ENCODE assay signal across 1 cellular context in the genomic region with DNA sequence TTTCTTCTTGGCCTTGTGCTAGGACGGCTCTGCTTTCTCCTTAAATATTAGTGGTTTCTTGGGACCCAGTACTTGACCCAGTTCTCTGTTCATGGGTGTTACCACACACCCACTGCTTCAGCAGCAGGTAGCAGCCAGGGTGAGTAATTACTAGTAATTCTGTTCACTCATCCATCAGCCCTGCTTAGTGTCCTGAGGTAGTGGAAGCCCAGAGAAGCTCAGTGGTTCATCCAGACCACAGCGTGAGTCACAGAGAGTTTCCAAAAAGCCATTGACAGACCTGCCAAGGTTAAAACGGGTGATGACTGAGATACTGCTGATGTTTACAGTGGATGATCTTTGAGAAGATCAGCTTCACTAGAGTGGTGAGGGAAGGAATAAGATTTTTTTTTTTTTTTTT.
A peak's percentile ranks its signal among the peaks of the same experiment; 100 is the strongest.
TF ChIP-seq lines count a peak whose summit lies in the region.

No MANE protein-coding gene starts in this region.

TF ChIP-seq in HEK293, 187 proteins besides CTCF, POLR2A, EP300 and RAD21 (continued from another document):
- TF ChIP-seq, protein P1, sequence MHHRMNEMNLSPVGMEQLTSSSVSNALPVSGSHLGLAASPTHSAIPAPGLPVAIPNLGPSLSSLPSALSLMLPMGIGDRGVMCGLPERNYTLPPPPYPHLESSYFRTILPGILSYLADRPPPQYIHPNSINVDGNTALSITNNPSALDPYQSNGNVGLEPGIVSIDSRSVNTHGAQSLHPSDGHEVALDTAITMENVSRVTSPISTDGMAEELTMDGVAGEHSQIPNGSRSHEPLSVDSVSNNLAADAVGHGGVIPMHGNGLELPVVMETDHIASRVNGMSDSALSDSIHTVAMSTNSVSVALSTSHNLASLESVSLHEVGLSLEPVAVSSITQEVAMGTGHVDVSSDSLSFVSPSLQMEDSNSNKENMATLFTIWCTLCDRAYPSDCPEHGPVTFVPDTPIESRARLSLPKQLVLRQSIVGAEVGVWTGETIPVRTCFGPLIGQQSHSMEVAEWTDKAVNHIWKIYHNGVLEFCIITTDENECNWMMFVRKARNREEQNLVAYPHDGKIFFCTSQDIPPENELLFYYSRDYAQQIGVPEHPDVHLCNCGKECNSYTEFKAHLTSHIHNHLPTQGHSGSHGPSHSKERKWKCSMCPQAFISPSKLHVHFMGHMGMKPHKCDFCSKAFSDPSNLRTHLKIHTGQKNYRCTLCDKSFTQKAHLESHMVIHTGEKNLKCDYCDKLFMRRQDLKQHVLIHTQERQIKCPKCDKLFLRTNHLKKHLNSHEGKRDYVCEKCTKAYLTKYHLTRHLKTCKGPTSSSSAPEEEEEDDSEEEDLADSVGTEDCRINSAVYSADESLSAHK (tag by site-specific recombination; IDR thresholded peaks at IDR 0.05): 0 out of 2 replicates have a peak, but pooled peaks have one; percentile 42
- TF ChIP-seq, protein P2, sequence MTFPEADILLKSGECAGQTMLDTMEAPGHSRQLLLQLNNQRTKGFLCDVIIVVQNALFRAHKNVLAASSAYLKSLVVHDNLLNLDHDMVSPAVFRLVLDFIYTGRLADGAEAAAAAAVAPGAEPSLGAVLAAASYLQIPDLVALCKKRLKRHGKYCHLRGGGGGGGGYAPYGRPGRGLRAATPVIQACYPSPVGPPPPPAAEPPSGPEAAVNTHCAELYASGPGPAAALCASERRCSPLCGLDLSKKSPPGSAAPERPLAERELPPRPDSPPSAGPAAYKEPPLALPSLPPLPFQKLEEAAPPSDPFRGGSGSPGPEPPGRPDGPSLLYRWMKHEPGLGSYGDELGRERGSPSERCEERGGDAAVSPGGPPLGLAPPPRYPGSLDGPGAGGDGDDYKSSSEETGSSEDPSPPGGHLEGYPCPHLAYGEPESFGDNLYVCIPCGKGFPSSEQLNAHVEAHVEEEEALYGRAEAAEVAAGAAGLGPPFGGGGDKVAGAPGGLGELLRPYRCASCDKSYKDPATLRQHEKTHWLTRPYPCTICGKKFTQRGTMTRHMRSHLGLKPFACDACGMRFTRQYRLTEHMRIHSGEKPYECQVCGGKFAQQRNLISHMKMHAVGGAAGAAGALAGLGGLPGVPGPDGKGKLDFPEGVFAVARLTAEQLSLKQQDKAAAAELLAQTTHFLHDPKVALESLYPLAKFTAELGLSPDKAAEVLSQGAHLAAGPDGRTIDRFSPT (tag by site-specific recombination; IDR thresholded peaks at IDR 0.05): no peak
TF ChIP-seq in HEK293: peak in this region for 2.
